26 cellular contexts compared by ENCODE assay signal in the genomic region with DNA sequence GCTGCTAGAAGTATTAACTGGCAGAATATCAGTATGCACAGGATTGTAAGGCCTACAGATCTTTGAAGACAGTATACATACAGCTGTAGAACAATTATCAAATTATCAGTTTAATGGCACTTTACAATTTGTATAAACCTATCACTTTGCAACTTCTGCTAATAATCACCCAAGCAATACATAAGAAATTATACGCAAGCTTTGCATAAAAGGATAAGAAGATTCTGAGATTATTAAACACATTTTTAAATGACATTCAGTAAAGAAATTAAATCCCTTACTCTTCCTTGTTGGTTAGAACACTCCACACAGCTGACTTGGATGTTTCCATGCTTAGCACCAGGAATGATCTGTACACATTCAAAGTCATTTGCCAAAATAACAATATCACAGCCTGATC.
"Had no signal": no experiment of that assay in that cellular context is flagged by ENCODE, and none has a peak within 500 bp of the region (broad histone marks: within the 10 kb centered on the region; RNA-seq: fewer than 3 reads in every experiment).

No MANE protein-coding gene starts in this region.

- H3K9me3 Mint-ChIP-seq: stimulated activated effector memory CD8-positive, alpha-beta T cell treated with anti-CD3 and anti-CD28 coated beads, Interleukin-12 subunit alpha, Interleukin-12 subunit beta, amount 100 ng/mL, for 72 hours; type B pancreatic cell had no signal

- H3K4me1 Mint-ChIP-seq: memory B cell; natural killer cell; stimulated activated effector memory CD8-positive, alpha-beta T cell treated with anti-CD3 and anti-CD28 coated beads, Interleukin-12 subunit alpha, Interleukin-12 subunit beta, amount 100 ng/mL, for 72 hours had no signal

- H3K27me3 Mint-ChIP-seq: dendritic cell treated with granulocyte-macrophage colony-stimulating factor and Interleukin-4, amounts not matched to agents 40 ng/mL and 50 ng/mL, for 4 days; memory B cell; progenitor cell of endocrine pancreas; type B pancreatic cell had no signal

- H3K36me3 Mint-ChIP-seq: natural killer cell; stimulated activated effector memory CD8-positive, alpha-beta T cell treated with anti-CD3 and anti-CD28 coated beads, Interleukin-12 subunit alpha, Interleukin-12 subunit beta, amount 100 ng/mL, for 72 hours had no signal

- H3K4me3 Mint-ChIP-seq: dendritic cell treated with granulocyte-macrophage colony-stimulating factor and Interleukin-4, amounts not matched to agents 40 ng/mL and 50 ng/mL, for 4 days; endodermal cell; memory B cell; natural killer cell; neural crest cell; stimulated activated effector memory CD8-positive, alpha-beta T cell treated with anti-CD3 and anti-CD28 coated beads, Interleukin-12 subunit alpha, Interleukin-12 subunit beta, amount 100 ng/mL, for 72 hours; type B pancreatic cell had no signal

- ATAC-seq: esophagus mucosa; foreskin keratinocyte; gastroesophageal sphincter; heart left ventricle; left lobe of liver; natural killer cell; stimulated activated effector memory CD8-positive, alpha-beta T cell treated with anti-CD3 and anti-CD28 coated beads, Interleukin-12 subunit alpha, Interleukin-12 subunit beta, amount 100 ng/mL, for 72 hours had no signal

- H3K27ac Mint-ChIP-seq: endodermal cell; memory B cell; natural killer cell; progenitor cell of endocrine pancreas; stimulated activated effector memory CD8-positive, alpha-beta T cell treated with anti-CD3 and anti-CD28 coated beads, Interleukin-12 subunit alpha, Interleukin-12 subunit beta, amount 100 ng/mL, for 72 hours; type B pancreatic cell had no signal

- DNase-seq: effector CD8-positive, alpha-beta T cell; endodermal cell; foreskin keratinocyte; heart left ventricle; kidney; natural killer cell; stimulated activated CD4-positive, alpha-beta T cell treated with anti-CD3 and anti-CD28 coated beads, Interleukin-2, amount 100 ng/mL, for 24 hours; stimulated activated CD4-positive, alpha-beta T cell treated with anti-CD3 and anti-CD28 coated beads, Interleukin-4, amount 100 ng/mL, for 24 hours; stimulated activated naive CD4-positive, alpha-beta T cell treated with Interleukin-2 at 50 U/mL for 16 hours; stomach; substantia nigra; testis; tibial artery had no signal

- H3K27me3 ChIP-seq: foreskin keratinocyte, gastroesophageal sphincter, heart left ventricle, hepatocyte, stomach, testis, tibial artery had no signal

- H3K4me3 ChIP-seq: gastroesophageal sphincter, heart left ventricle, hepatocyte, lung, smooth muscle cell, stomach, testis, tibial artery had no signal

- H3K27ac ChIP-seq: foreskin keratinocyte, parathyroid adenoma, testis had no signal
